In genomic region chr3:129051776-129052400, GRCh38 we compare ENCODE assay signal across 16 cellular contexts. TPM values are rescaled to one million over a fixed set of nuclear protein-coding genes. Genes with fewer than 3 reads are reported as not detected.
DNase-seq lines count a peak whose midpoint lies in the region; TF ChIP-seq lines count a peak whose summit lies in the region.
"Had no signal": no experiment of that assay in that cellular context is flagged by ENCODE, and none has a peak within 500 bp of the region (broad histone marks: within the 10 kb centered on the region; RNA-seq: fewer than 3 reads in every experiment).

No MANE protein-coding gene starts in this region.

- peak; percentile 35 for DNase-seq in M059J (ENCODE audit: low read depth)
- peak; percentile 60 for DNase-seq in colonic mucosa
- DNase-seq in left kidney (ENCODE audit: low read depth, low spot score), result peak; percentile 77
- DNase-seq in tibial artery, result peak; percentile 2 to 51
- DNase-seq in DMS79 (lab: John Stamatoyannopoulos, UW), result no peak
- no peak for DNase-seq in NCI-H446 (lab: John Stamatoyannopoulos, UW)
- DNase-seq in central memory CD4-positive, alpha-beta T cell, result no peak
- DNase-seq: activated CD4-positive, alpha-beta T cell treated with anti-CD3 and anti-CD28 coated beads, Interleukin-2, amount 50 U/mL, for 1 hour; activated naive CD4-positive, alpha-beta T cell treated with anti-CD3 and anti-CD28 coated beads, Interleukin-2, amount 10 ng/mL, durations not matched to agents 7 days and 5 days; NCI-H1930; stimulated activated CD4-positive, alpha-beta T cell treated with anti-CD3 and anti-CD28 coated beads, Interleukin-2, amount 100 ng/mL, for 48 hours; T-helper 1 cell had no signal

- H3K4me3 ChIP-seq in colonic mucosa (no peak overlapping the region), tibial artery (no peak overlapping the region)
- H3K4me3 ChIP-seq: lung had no signal

- intact Hi-C loops in colonic mucosa (cut with DNase I), result no loop called here
- intact Hi-C loops in tibial artery (cut with DNase I; ENCODE audit: low total_unique reads), result loop anchor here (5.0 kb wide), 1 partner anchor 190 kb away; no protein-coding TSS in a partner anchor

- H3K4me1 ChIP-seq in colonic mucosa (peaks cover 9% of the 10 kb centered on the region), tibial artery (peaks cover 0 to 29% (median 24%) of the 10 kb centered on the region in 4 donors)

- H3K9ac ChIP-seq in colonic mucosa (ENCODE audit: low read depth in 2 of 2, low read length in 2 of 2), result peak overlapping the region in 1 of 2 donors; percentile 53

- H3K27me3 ChIP-seq in colonic mucosa (no peaks in the 10 kb centered on the region), tibial artery (no peaks in the 10 kb centered on the region)

- TF ChIP-seq CTCF in colonic mucosa (IDR thresholded peaks at IDR 0.05) (no peak), tibial artery (IDR thresholded peaks at IDR 0.05) (no peak)

- H3K36me3 ChIP-seq in colonic mucosa (no peaks in the 10 kb centered on the region), tibial artery (no peaks in the 10 kb centered on the region)

- peak overlapping the region; percentile 53 for H3K27ac ChIP-seq in colonic mucosa
- peak overlapping the region; percentile 37 to 60 for H3K27ac ChIP-seq in tibial artery

- H3K9me3 ChIP-seq in colonic mucosa, result no peaks in the 10 kb centered on the region
- no peaks in the 10 kb centered on the region for H3K9me3 ChIP-seq in tibial artery

RNA-seq across cellular contexts. Expression of gene GP9, which starts 8.7 kb away (rescaled TPM):
- not detected in 2 replicates for total RNA-seq in M059J (2014; rRNA removed; shearing (Covaris generic))
- total RNA-seq in colonic mucosa, result under 1 TPM in 1 of 2 donors, not detected in 1; 0.37 TPM
- total RNA-seq: dermis microvascular lymphatic vessel endothelial cell, glomerular endothelial cell, H1 had no signal

RNA-seq across cellular contexts. Expression of gene EFCC1, which starts 50.8 kb away (rescaled TPM):
- total RNA-seq in M059J (2014; rRNA removed; shearing (Covaris generic)), result not detected in 2 replicates
- total RNA-seq in colonic mucosa, result 1 to 10 TPM; 1.3 to 1.7 TPM

RNA-seq across cellular contexts. Expression of gene CFAP92, which starts 58.0 kb away (rescaled TPM):
- 0.27 TPM in 1 of 2 replicates, not detected in the other for total RNA-seq in M059J (2014; rRNA removed; shearing (Covaris generic))
- total RNA-seq in colonic mucosa, result 1 to 10 TPM in 1 of 2 donors, under 1 TPM in 1; 0.77 to 1.2 TPM

Comparison
In these comparisons a context has a peak if more than half of its experiments do, and no peak if none do; other contexts are left out.
1. DNase-seq: peak in M059J (single experiment), colonic mucosa (single experiment), left kidney (single experiment) and tibial artery (2 of 2); none in DMS79 (single experiment), NCI-H446 (0 of 2) and central memory CD4-positive, alpha-beta T cell (single experiment).